11 cellular contexts compared by ENCODE assay signal in genomic region chr6:136763716-136764521, GRCh38. TPM values are rescaled to one million over a fixed set of nuclear protein-coding genes. Genes with fewer than 3 reads are reported as not detected.
DNase-seq lines count a peak whose midpoint lies in the region; ATAC-seq, FAIRE-seq and TF ChIP-seq lines count a peak whose summit lies in the region.
"Had no signal": no experiment of that assay in that cellular context is flagged by ENCODE, and none has a peak within 500 bp of the region (broad histone marks: within the 10 kb centered on the region; RNA-seq: fewer than 3 reads in every experiment).

No MANE protein-coding gene starts in this region.

- FAIRE-seq in kidney (lab: Jason Lieb, UNC), result no peak
- FAIRE-seq: colon had no signal

- POLR2A ChIA-PET in T-cell (lab: Charles Lee), result interaction anchor here (0.6 to 2.3 kb wide), 5 partner anchors 23 to 40 kb away, joined by 3 to 12 read pairs (median 8); partner anchors contain the start of gene MAP3K5 (in 1 of the 2)

- H3K27me3 Mint-ChIP-seq in T-cell, result no peaks in the 10 kb centered on the region

- H3K9me3 Mint-ChIP-seq in T-cell, result peaks cover 0 to under 1% (median 0%) of the 10 kb centered on the region in 3 donors

- peaks cover 74 to 89% (median 80%) of the 10 kb centered on the region in 3 donors for H3K4me1 Mint-ChIP-seq in T-cell

- no peaks in the 10 kb centered on the region for H3K9me3 ChIP-seq in left ventricle myocardium inferior (replicated peaks)
- no peaks in the 10 kb centered on the region for H3K9me3 ChIP-seq in right cardiac atrium (ENCODE audit: control insufficient read depth, low read length)
- no peaks in the 10 kb centered on the region for H3K9me3 ChIP-seq in kidney (ENCODE audit: control insufficient read depth in 1 of 2, low read length in 2 of 2)
- H3K9me3 ChIP-seq in HAP-1, result no peaks in the 10 kb centered on the region

- DNase-seq in left ventricle myocardium inferior, result no peak
- no peak for DNase-seq in right cardiac atrium
- DNase-seq in T-cell, result no peak
- no peak for DNase-seq in kidney
- no peak for DNase-seq in HAP-1 (ENCODE audit: low spot score in 2 of 2)
- no peak for DNase-seq in brain microvascular endothelial cell
- DNase-seq in NCI-H2081 (lab: John Stamatoyannopoulos, UW), result no peak
- DNase-seq: activated CD4-positive, alpha-beta T cell treated with anti-CD3 and anti-CD28 coated beads, Interleukin-2, amount 50 U/mL, for 1 hour; DMS 273 treated with DMSO at 0.1 percent for 48 hours had no signal

- peak overlapping the region; percentile 44 to 82 (median 54) for H3K4me3 Mint-ChIP-seq in T-cell

- H3K4me3 ChIP-seq in left ventricle myocardium inferior, result no peak overlapping the region
- H3K4me3 ChIP-seq in right cardiac atrium (ENCODE audit: low read length), result no peak overlapping the region
- H3K4me3 ChIP-seq in kidney (ENCODE audit: low read length in 2 of 2), result no peak overlapping the region
- no peak overlapping the region for H3K4me3 ChIP-seq in HAP-1
- no peak overlapping the region for H3K4me3 ChIP-seq in brain microvascular endothelial cell (ENCODE audit: low read depth, low read length)

- WGBS in right cardiac atrium, result 95% methylated on average over 5 of the region's 5 CpGs

- no peaks in the 10 kb centered on the region for H3K27me3 ChIP-seq in left ventricle myocardium inferior (ENCODE audit: low read depth)
- no peaks in the 10 kb centered on the region for H3K27me3 ChIP-seq in right cardiac atrium (ENCODE audit: control insufficient read depth, insufficient read depth)
- H3K27me3 ChIP-seq in HAP-1 (ENCODE audit: low read depth), result no peaks in the 10 kb centered on the region
- H3K27me3 ChIP-seq in brain microvascular endothelial cell (replicated peaks), result no peaks in the 10 kb centered on the region

- TF ChIP-seq CTCF in left ventricle myocardium inferior (IDR thresholded peaks at IDR 0.05; ENCODE audit: borderline replicate concordance) (no peak), kidney (IDR thresholded peaks at IDR 0.05; ENCODE audit: borderline replicate concordance, extremely low read depth, insufficient read depth) (no peak), brain microvascular endothelial cell (IDR thresholded peaks at IDR 0.05; ENCODE audit: low read depth, low read length, missing control alignments) (no peak)

- in situ Hi-C loops in HAP-1 (cut with MboI; ENCODE audit: low sequenced_read_pairs) (no loop called here), brain microvascular endothelial cell (cut with HindIII; ENCODE audit: low pct_ligation_motif_present, low sequenced_read_pairs) (no loop called here)

- H3K36me3 ChIP-seq in left ventricle myocardium inferior, result no peaks in the 10 kb centered on the region
- H3K36me3 ChIP-seq in kidney (ENCODE audit: control insufficient read depth in 1 of 2, insufficient read depth in 2 of 2, low read length in 2 of 2), result no peaks in the 10 kb centered on the region
- no peaks in the 10 kb centered on the region for H3K36me3 ChIP-seq in HAP-1 (replicated peaks)
- H3K36me3 ChIP-seq in brain microvascular endothelial cell (replicated peaks), result no peaks in the 10 kb centered on the region

- H3K4me1 ChIP-seq in left ventricle myocardium inferior (peaks cover 79% of the 10 kb centered on the region), right cardiac atrium (ENCODE audit: control insufficient read depth, insufficient read depth, low read length) (peaks cover 17% of the 10 kb centered on the region), kidney (ENCODE audit: control insufficient read depth in 1 of 2, insufficient read depth in 1 of 2, low read depth in 1 of 2, low read length in 2 of 2) (peaks cover 25 to 29% of the 10 kb centered on the region in 2 donors), HAP-1 (peaks cover 24% of the 10 kb centered on the region)

- intact Hi-C loops in left ventricle myocardium inferior (cut with micrococcal nuclease) (no loop called here), right cardiac atrium (cut with DNase I) (no loop called here), kidney (cut with DNase I) (no loop called here)

- H3K36me3 Mint-ChIP-seq in T-cell, result peaks cover 1% of the 10 kb centered on the region

- H3K9ac ChIP-seq in kidney (ENCODE audit: low read length in 2 of 2), result no peak overlapping the region

- CTCF ChIA-PET in T-cell (lab: Charles Lee), result interaction anchor here (1.1 to 2.7 kb wide), 9 partner anchors 9 to 120 kb away, joined by 3 to 19 read pairs (median 5); partner anchors contain the start of gene MAP3K5 (in 2 of the 2)

- ATAC-seq in right cardiac atrium (no peak), HG02798 (IDR thresholded peaks at IDR 0.05; ENCODE audit: poor library complexity, unreplicated experiment) (peak; percentile 44), T-cell (replicated peaks in 1 of 4) (no peak)

- H3K27ac Mint-ChIP-seq in T-cell, result peak overlapping the region; percentile 93 to 96

- H3K27ac ChIP-seq in left ventricle myocardium inferior (replicated peaks), result peak overlapping the region; percentile 91
- no peak overlapping the region for H3K27ac ChIP-seq in right cardiac atrium (ENCODE audit: low read length)
- H3K27ac ChIP-seq in kidney (ENCODE audit: low read depth in 2 of 2, low read length in 2 of 2), result no peak overlapping the region
- no peak overlapping the region for H3K27ac ChIP-seq in brain microvascular endothelial cell

RNA-seq across cellular contexts. Expression of gene MAP3K5, which starts 28.4 kb away (rescaled TPM):
- total RNA-seq in left ventricle myocardium inferior, result 44.1 TPM
- total RNA-seq in right cardiac atrium, result 1 to 10 TPM; 3.9 to 7.3 (median 5.5) TPM
- 2.8 TPM for polyA plus RNA-seq in right cardiac atrium
- 10 to 100 TPM; 17.8 to 29.2 (median 20.6) TPM for total RNA-seq in T-cell
- total RNA-seq in kidney, result 32.9 TPM
- 5.9 TPM for polyA plus RNA-seq in kidney (ENCODE audit: insufficient read depth, low read depth, low replicate concordance)

RNA-seq across cellular contexts. Expression of gene PEX7, which starts 58.5 kb away (rescaled TPM):
- 14.8 TPM for total RNA-seq in left ventricle myocardium inferior
- 10 to 100 TPM in 1 of 4 donors, 1 to 10 TPM in 3; 6.1 to 10.8 (median 6.6) TPM for total RNA-seq in right cardiac atrium
- polyA plus RNA-seq in right cardiac atrium, result 7.7 TPM
- 1 to 10 TPM; 4.3 to 5.5 (median 4.9) TPM for total RNA-seq in T-cell
- total RNA-seq in kidney, result 10.6 TPM
- 21.3 TPM for polyA plus RNA-seq in kidney (ENCODE audit: insufficient read depth, low read depth, low replicate concordance)
